ENCODE assay signal across 9 cellular contexts in genomic region chr14:37196604-37197420, GRCh38. TPM values are rescaled to one million over a fixed set of nuclear protein-coding genes. Genes with fewer than 3 reads are reported as not detected.
DNase-seq lines count a peak whose midpoint lies in the region; ATAC-seq and TF ChIP-seq lines count a peak whose summit lies in the region.
"Had no signal": no experiment of that assay in that cellular context is flagged by ENCODE, and none has a peak within 500 bp of the region (broad histone marks: within the 10 kb centered on the region; RNA-seq: fewer than 3 reads in every experiment).

No MANE protein-coding gene starts in this region.

- H3K36me3 ChIP-seq in ascending aorta (no peaks in the 10 kb centered on the region), kidney epithelial cell (ENCODE audit: control insufficient read depth, insufficient read depth, low read length) (no peaks in the 10 kb centered on the region), stomach (no peaks in the 10 kb centered on the region)

- intact Hi-C loops in ascending aorta (cut with DNase I) (loop anchor here (2.0 to 5.0 kb wide), 2 partner anchors 24 to 1390 kb away; partner anchors contain the start of genes RALGAPA1 and SLC25A21), stomach (cut with DNase I; ENCODE audit: low total_unique reads) (no loop called here)

- no peak for ATAC-seq in GM19467 (IDR thresholded peaks at IDR 0.05; ENCODE audit: unreplicated experiment)

- H3K9me3 ChIP-seq in ascending aorta (no peaks in the 10 kb centered on the region), stomach (no peaks in the 10 kb centered on the region)

- TF ChIP-seq POLR2A in stomach (IDR thresholded peaks at IDR 0.05): no peak

- 81 to 87% (median 85%) methylated on average over 17 of the region's 17 CpGs for WGBS in stomach, 5 donors

- H3K4me1 ChIP-seq in ascending aorta: peaks cover 0 to 2% of the 10 kb centered on the region in 2 donors
- peaks cover 5 to 42% (median 26%) of the 10 kb centered on the region in 4 donors for H3K4me1 ChIP-seq in stomach

- peak overlapping the region; percentile 87 to 91 for H3K27ac ChIP-seq in ascending aorta
- H3K27ac ChIP-seq in stomach: peak overlapping the region; percentile 56 to 92 (median 87)

- TF ChIP-seq CTCF in ascending aorta (IDR thresholded peaks at IDR 0.05): no peak
- TF ChIP-seq CTCF in kidney epithelial cell (IDR thresholded peaks at IDR 0.05; ENCODE audit: insufficient read depth, low read length, poor library complexity, severe bottlenecking): no peak
- TF ChIP-seq CTCF in stomach (IDR thresholded peaks at IDR 0.05): no peak

- peak; percentile 22 for DNase-seq in NCI-H1092 treated with DMSO at 0.1 percent for 48 hours (lab: John Stamatoyannopoulos, UW)
- no peak for DNase-seq in NCI-H1092 (lab: John Stamatoyannopoulos, UW)
- DNase-seq in ascending aorta (ENCODE audit: low spot score in 2 of 2): no peak
- no peak for DNase-seq in kidney epithelial cell (ENCODE audit: low read depth)
- DNase-seq in stomach: no peak
- no peak for DNase-seq in NCI-H526 (lab: John Stamatoyannopoulos, UW)
- DNase-seq in 8988T: no peak

- H3K4me3 ChIP-seq in ascending aorta (peak overlapping the region; percentile 69 to 71), kidney epithelial cell (ENCODE audit: low read depth, low read length) (peak overlapping the region; percentile 55), stomach (peak overlapping the region; percentile 56 to 69 (median 64))

- no peaks in the 10 kb centered on the region for H3K27me3 ChIP-seq in ascending aorta
- H3K27me3 ChIP-seq in kidney epithelial cell (ENCODE audit: control insufficient read depth, insufficient read depth, low read length): no peaks in the 10 kb centered on the region
- H3K27me3 ChIP-seq in stomach: no peaks in the 10 kb centered on the region

- TF ChIP-seq EP300 in stomach (IDR thresholded peaks at IDR 0.05): no peak

RNA-seq across cellular contexts. Expression of gene MIPOL1, which starts 0.9 kb away (rescaled TPM):
- total RNA-seq in ascending aorta: 8.6 TPM
- 7.1 and 11.2 TPM in 2 replicates for total RNA-seq in kidney epithelial cell
- total RNA-seq in stomach: 100 to 1,000 TPM in 1 of 5 donors, 10 to 100 TPM in 3, 1 to 10 TPM in 1; 4.6 to 133 (median 45.1) TPM
- polyA plus RNA-seq in stomach: 1 to 10 TPM; 2.2 to 4.9 (median 3.3) TPM

RNA-seq across cellular contexts. Expression of gene SLC25A21, which starts 24.4 kb away (rescaled TPM):
- total RNA-seq in ascending aorta (not detected), kidney epithelial cell (2.1 and 51.1 TPM in 2 replicates), stomach (1 to 10 TPM in 3 of 5 donors, not detected in 2; 1.3 to 5.4 (median 2.0) TPM)
- 1 to 10 TPM in 2 of 3 donors, under 1 TPM in 1; 0.40 to 1.2 (median 1.2) TPM for polyA plus RNA-seq in stomach
- total RNA-seq: mononuclear cell had no signal
